In genomic region chr13:104868806-104869205, GRCh38 we compare ENCODE assay signal across 21 cellular contexts.
DNase-seq lines count a peak whose midpoint lies in the region; ATAC-seq, FAIRE-seq and TF ChIP-seq lines count a peak whose summit lies in the region.
"Had no signal": no experiment of that assay in that cellular context is flagged by ENCODE, and none has a peak within 500 bp of the region (broad histone marks: within the 10 kb centered on the region; RNA-seq: fewer than 3 reads in every experiment).

No MANE protein-coding gene starts in this region.

- no peaks in the 10 kb centered on the region for H3K9me3 ChIP-seq in astrocyte (ENCODE audit: insufficient read depth, low read depth, low read length)
- H3K9me3 ChIP-seq: BE2C had no signal

- H3K4me3 ChIP-seq in ACC112 (ENCODE audit: low read depth, low read length) (peak overlapping the region; percentile 43; the same call in 1 of the 2 replicates), GM23338 (no peak overlapping the region), astrocyte (ENCODE audit: insufficient read depth, low read depth, low read length) (no peak overlapping the region)
- H3K4me3 ChIP-seq: GM23248 had no signal

- no peak for TF ChIP-seq CTCF in GM23338 (conservative IDR thresholded peaks at IDR 0.05; ENCODE audit: low read depth in 2 of 2)
- TF ChIP-seq CTCF in astrocyte (IDR thresholded peaks at IDR 0.05; ENCODE audit: insufficient read depth, low read depth, low read length): no peak

- DNase-seq in GM23338 (ENCODE audit: low spot score) (no peak), astrocyte (ENCODE audit: low read depth) (no peak), NCI-H2107 (lab: John Stamatoyannopoulos, UW) (no peak), DMS114 treated with DMSO at 0.1 percent for 48 hours (lab: John Stamatoyannopoulos, UW; ENCODE audit: unreplicated experiment) (no peak)
- no peak for DNase-seq in natural killer cell treated with Interleukin-12 subunit alpha and Interleukin-12 subunit beta and Interleukin-15 and Interleukin-18, amount 100 ng/mL, for 72 hours (ENCODE audit: low spot score)
- DNase-seq in stimulated activated naive CD4-positive, alpha-beta T cell (lab: John Stamatoyannopoulos, UW): no peak
- DNase-seq: ACHN; BE2C; C1 segment of cervical spinal cord; CD4-positive, CD25-positive, alpha-beta regulatory T cell; COR-L47; DMS 273 treated with DMSO at 0.1 percent for 48 hours; DMS79 treated with DMSO at 0.1 percent for 48 hours; EL; GM23248; HCEC 1CT had no signal

- H3K4me2 ChIP-seq in GM23338 (no peak overlapping the region), astrocyte (ENCODE audit: low read length) (no peak overlapping the region)

- H3K27me3 Mint-ChIP-seq in GM23338 (ENCODE audit: insufficient read depth, low read depth, poor library complexity) (peaks cover 5% of the 10 kb centered on the region), astrocyte (ENCODE audit: low read depth, unreplicated experiment) (peaks cover 3% of the 10 kb centered on the region)
- no peaks in the 10 kb centered on the region for H3K27me3 Mint-ChIP-seq in natural killer cell treated with Interleukin-12 subunit alpha and Interleukin-12 subunit beta and Interleukin-15 and Interleukin-18, amount 100 ng/mL, for 72 hours
- H3K27me3 Mint-ChIP-seq: CD4-positive, CD25-positive, alpha-beta regulatory T cell; CD8-positive, alpha-beta memory T cell had no signal

- H2AFZ ChIP-seq in ACC112 (ENCODE audit: low read length, unreplicated experiment) (no peak overlapping the region), GM23338 (no peak overlapping the region), astrocyte (ENCODE audit: low read depth, low read length) (no peak overlapping the region)
- H2AFZ ChIP-seq: GM23248 had no signal

- H3K27ac ChIP-seq in ACC112 (ENCODE audit: low read depth, low read length): no peak overlapping the region
- no peak overlapping the region for H3K27ac ChIP-seq in GM23338 (ENCODE audit: low read depth)
- H3K27ac ChIP-seq in astrocyte (ENCODE audit: low read depth, low read length): no peak overlapping the region
- H3K27ac ChIP-seq: GM23248 had no signal

- H3K9ac ChIP-seq in astrocyte (ENCODE audit: low read length): no peak overlapping the region
- H3K9ac ChIP-seq: GM23248 had no signal

- H3K4me1 ChIP-seq in ACC112 (ENCODE audit: control insufficient read depth, insufficient read depth, low read length, unreplicated experiment) (no peaks in the 10 kb centered on the region), GM23338 (ENCODE audit: insufficient read depth) (no peaks in the 10 kb centered on the region), astrocyte (ENCODE audit: insufficient read depth, low read length) (no peaks in the 10 kb centered on the region)
- H3K4me1 ChIP-seq: BE2C had no signal

- no peak for FAIRE-seq in astrocyte (lab: Jason Lieb, UNC)
- FAIRE-seq: GM12891, H54 had no signal

- H3K79me2 ChIP-seq in ACC112 (ENCODE audit: control insufficient read depth, insufficient read depth, low read length, unreplicated experiment) (no peaks in the 10 kb centered on the region), GM23338 (replicated peaks; ENCODE audit: insufficient read depth) (no peaks in the 10 kb centered on the region), astrocyte (ENCODE audit: insufficient read depth, low read length) (no peaks in the 10 kb centered on the region)

- H4K20me1 ChIP-seq in GM23338 (replicated peaks; ENCODE audit: insufficient read depth) (no peaks in the 10 kb centered on the region), astrocyte (ENCODE audit: insufficient read depth, low read length) (no peaks in the 10 kb centered on the region)

- H3K36me3 ChIP-seq in ACC112 (ENCODE audit: insufficient read depth, low read length) (no peaks in the 10 kb centered on the region), GM23338 (ENCODE audit: insufficient read depth) (no peaks in the 10 kb centered on the region), astrocyte (ENCODE audit: insufficient read depth, low read length) (no peaks in the 10 kb centered on the region)
- H3K36me3 ChIP-seq: BE2C had no signal

- no peaks in the 10 kb centered on the region for H3K9me2 ChIP-seq in GM23338 (ENCODE audit: insufficient read depth)

- H3K4me3 Mint-ChIP-seq in GM23338 (no peak overlapping the region), astrocyte (ENCODE audit: unreplicated experiment) (no peak overlapping the region)
- peak overlapping the region; percentile 20 for H3K4me3 Mint-ChIP-seq in natural killer cell treated with Interleukin-12 subunit alpha and Interleukin-12 subunit beta and Interleukin-15 and Interleukin-18, amount 100 ng/mL, for 72 hours
- H3K4me3 Mint-ChIP-seq: CD4-positive, CD25-positive, alpha-beta regulatory T cell had no signal

- no peaks in the 10 kb centered on the region for H3F3A ChIP-seq in GM23338 (replicated peaks; ENCODE audit: low read depth)

- H3K27me3 ChIP-seq in ACC112 (ENCODE audit: insufficient read depth, low read length) (no peaks in the 10 kb centered on the region), GM23338 (ENCODE audit: insufficient read depth) (no peaks in the 10 kb centered on the region), astrocyte (ENCODE audit: insufficient read depth, low read length) (no peaks in the 10 kb centered on the region)
- H3K27me3 ChIP-seq: BE2C had no signal

- peak overlapping the region; percentile 74; the same call in 1 of the 2 replicates for H3K27ac Mint-ChIP-seq in GM23338
- H3K27ac Mint-ChIP-seq in astrocyte (ENCODE audit: unreplicated experiment): peak overlapping the region; percentile 77
- peak overlapping the region; percentile 37 to 92 for H3K27ac Mint-ChIP-seq in natural killer cell treated with Interleukin-12 subunit alpha and Interleukin-12 subunit beta and Interleukin-15 and Interleukin-18, amount 100 ng/mL, for 72 hours
- H3K27ac Mint-ChIP-seq: CD4-positive, CD25-positive, alpha-beta regulatory T cell had no signal

- H3K4me1 Mint-ChIP-seq in GM23338 (no peaks in the 10 kb centered on the region), astrocyte (ENCODE audit: low read depth, unreplicated experiment) (peaks cover 9% of the 10 kb centered on the region)
- peaks cover 26 to 30% of the 10 kb centered on the region in 2 donors for H3K4me1 Mint-ChIP-seq in natural killer cell treated with Interleukin-12 subunit alpha and Interleukin-12 subunit beta and Interleukin-15 and Interleukin-18, amount 100 ng/mL, for 72 hours (ENCODE audit: low read depth in 2 of 2)
- H3K4me1 Mint-ChIP-seq: CD4-positive, CD25-positive, alpha-beta regulatory T cell had no signal

- no peaks in the 10 kb centered on the region; the same call in 2 of the 3 replicates for H3K9me3 Mint-ChIP-seq in GM23338
- H3K9me3 Mint-ChIP-seq in astrocyte (ENCODE audit: unreplicated experiment): peaks cover 2% of the 10 kb centered on the region
- peaks cover 13% of the 10 kb centered on the region for H3K9me3 Mint-ChIP-seq in natural killer cell treated with Interleukin-12 subunit alpha and Interleukin-12 subunit beta and Interleukin-15 and Interleukin-18, amount 100 ng/mL, for 72 hours

- H3K36me3 Mint-ChIP-seq in GM23338 (ENCODE audit: low read depth) (no peaks in the 10 kb centered on the region), astrocyte (ENCODE audit: low read depth, unreplicated experiment) (no peaks in the 10 kb centered on the region)
- peaks cover 6% of the 10 kb centered on the region for H3K36me3 Mint-ChIP-seq in natural killer cell treated with Interleukin-12 subunit alpha and Interleukin-12 subunit beta and Interleukin-15 and Interleukin-18, amount 100 ng/mL, for 72 hours
- H3K36me3 Mint-ChIP-seq: CD4-positive, CD25-positive, alpha-beta regulatory T cell; CD8-positive, alpha-beta memory T cell had no signal

- no peak for ATAC-seq in GM23338
- no peak for ATAC-seq in natural killer cell treated with Interleukin-12 subunit alpha and Interleukin-12 subunit beta and Interleukin-15 and Interleukin-18, amount 100 ng/mL, for 72 hours
- no peak for ATAC-seq in HG03354 (IDR thresholded peaks at IDR 0.05; ENCODE audit: poor library complexity, severe bottlenecking, unreplicated experiment)

TF ChIP-seq in GM23338, 12 proteins besides CTCF, POLR2A, EP300 and RAD21:
- TF ChIP-seq STAT1 (IDR thresholded peaks at IDR 0.05; ENCODE audit: unreplicated experiment): no peak
- no peak for TF ChIP-seq ZNF331 (CRISPR knock-in tag; IDR thresholded peaks at IDR 0.05; ENCODE audit: low read depth)
